In genomic region chr14:103533137-103533998, GRCh38 we compare ENCODE assay signal across 26 cellular contexts. TPM values are rescaled to one million over a fixed set of nuclear protein-coding genes. Genes with fewer than 3 reads are reported as not detected.
DNase-seq lines count a peak whose midpoint lies in the region; ATAC-seq and TF ChIP-seq lines count a peak whose summit lies in the region.
"Had no signal": no experiment of that assay in that cellular context is flagged by ENCODE, and none has a peak within 500 bp of the region (broad histone marks: within the 10 kb centered on the region; RNA-seq: fewer than 3 reads in every experiment).

No MANE protein-coding gene starts in this region.

- H3K27ac Mint-ChIP-seq in activated T-cell treated with anti-CD3 and anti-CD28 coated beads, Interleukin-2, amount 50 U/mL, for 72 hours = no peak overlapping the region
- no peak overlapping the region for H3K27ac Mint-ChIP-seq in CD8-positive, alpha-beta T cell
- H3K27ac Mint-ChIP-seq: activated CD4-positive, alpha-beta T cell treated with anti-CD3 and anti-CD28 coated beads for 36 hours; CD8-positive, alpha-beta memory T cell; immature natural killer cell; mesothelial cell of epicardium; naive thymus-derived CD8-positive, alpha-beta T cell; T-helper 17 cell had no signal

- H3K27ac ChIP-seq in heart left ventricle (peak overlapping the region in 3 of 12 donors; percentile 34 to 91 (median 34)), esophagus squamous epithelium (peak overlapping the region; percentile 58 to 81 (median 76))
- H3K27ac ChIP-seq in CD8-positive, alpha-beta T cell (ENCODE audit: low read depth, low read length) = no peak overlapping the region
- H3K27ac ChIP-seq: SK-N-MC had no signal

- H3K4me3 ChIP-seq in heart left ventricle = no peak overlapping the region
- H3K4me3 ChIP-seq in esophagus squamous epithelium = peak overlapping the region in 2 of 4 donors; percentile 13 to 28
- H3K4me3 ChIP-seq in foreskin fibroblast (ENCODE audit: low read depth in 1 of 2, low read length in 2 of 2) = no peak overlapping the region
- no peak overlapping the region for H3K4me3 ChIP-seq in CD8-positive, alpha-beta T cell (ENCODE audit: low read depth, low read length)
- H3K4me3 ChIP-seq: SK-N-MC, smooth muscle cell had no signal

- no peak for TF ChIP-seq CTCF in heart left ventricle (IDR thresholded peaks at IDR 0.05)
- TF ChIP-seq CTCF in esophagus squamous epithelium (IDR thresholded peaks at IDR 0.05) = no peak
- no peak for TF ChIP-seq CTCF in foreskin fibroblast (IDR thresholded peaks at IDR 0.05; ENCODE audit: low read depth, low read length)
- TF ChIP-seq CTCF in CD8-positive, alpha-beta T cell (IDR thresholded peaks at IDR 0.05) = no peak

- H3K9me3 Mint-ChIP-seq in activated T-cell treated with anti-CD3 and anti-CD28 coated beads, Interleukin-2, amount 50 U/mL, for 72 hours = no peaks in the 10 kb centered on the region
- H3K9me3 Mint-ChIP-seq in CD8-positive, alpha-beta T cell = no peaks in the 10 kb centered on the region
- H3K9me3 Mint-ChIP-seq: CD8-positive, alpha-beta memory T cell; immature natural killer cell; mesothelial cell of epicardium; naive thymus-derived CD8-positive, alpha-beta T cell had no signal

- intact Hi-C loops in Right ventricle myocardium superior (cut with DNase I) (no loop called here), heart left ventricle (cut with DNase I) (no loop called here), esophagus squamous epithelium (cut with DNase I) (no loop called here)
- intact Hi-C loops in CD8-positive, alpha-beta T cell (cut with DNase I, micrococcal nuclease) = no loop called here

- H3K27me3 ChIP-seq in heart left ventricle (no peaks in the 10 kb centered on the region), esophagus squamous epithelium (no peaks in the 10 kb centered on the region)
- H3K27me3 ChIP-seq in CD8-positive, alpha-beta T cell (ENCODE audit: insufficient read depth, low read length) = no peaks in the 10 kb centered on the region

- ATAC-seq in Right ventricle myocardium superior (ENCODE audit: poor library complexity) (no peak), heart left ventricle (no peak)
- no peak for ATAC-seq in activated T-cell treated with anti-CD3 and anti-CD28 coated beads, Interleukin-2, amount 50 U/mL, for 72 hours (replicated peaks in 1 of 2)
- no peak for ATAC-seq in CD8-positive, alpha-beta T cell
- ATAC-seq: activated CD4-positive, alpha-beta T cell treated with anti-CD3 and anti-CD28 coated beads for 36 hours; esophagus mucosa; left ventricle myocardium superior; naive thymus-derived CD8-positive, alpha-beta T cell; T-helper 17 cell had no signal

- peaks cover 0 to 3% of the 10 kb centered on the region in 2 donors for H3K36me3 Mint-ChIP-seq in activated T-cell treated with anti-CD3 and anti-CD28 coated beads, Interleukin-2, amount 50 U/mL, for 72 hours (ENCODE audit: insufficient read depth in 2 of 2)
- H3K36me3 Mint-ChIP-seq in CD8-positive, alpha-beta T cell = peaks cover 6% of the 10 kb centered on the region
- H3K36me3 Mint-ChIP-seq: immature natural killer cell, mesothelial cell of epicardium had no signal

- 63 to 85% (median 84%) methylated on average over 8 to 23 of the region's 23 CpGs for WGBS in heart left ventricle, 4 donors
- 82% methylated on average over 8 of the region's 23 CpGs; no CpG with 5 or more reads in 1 of the 2 donors for WGBS in esophagus squamous epithelium, 2 donors

- H3K4me3 Mint-ChIP-seq in activated T-cell treated with anti-CD3 and anti-CD28 coated beads, Interleukin-2, amount 50 U/mL, for 72 hours = no peak overlapping the region
- H3K4me3 Mint-ChIP-seq in CD8-positive, alpha-beta T cell = no peak overlapping the region
- H3K4me3 Mint-ChIP-seq: activated CD4-positive, alpha-beta T cell treated with anti-CD3 and anti-CD28 coated beads for 36 hours; CD8-positive, alpha-beta memory T cell; immature natural killer cell; mesothelial cell of epicardium; T-helper 17 cell had no signal

- peak; percentile 38 for DNase-seq in Right ventricle myocardium superior
- DNase-seq in heart left ventricle = no peak
- DNase-seq in esophagus squamous epithelium (lab: John Stamatoyannopoulos, UW) = no peak
- peak; percentile 16 for DNase-seq in retina
- no peak for DNase-seq in activated T-cell treated with anti-CD3 and anti-CD28 coated beads, Interleukin-2, amount 50 U/mL, for 72 hours
- DNase-seq in foreskin fibroblast = no peak
- DNase-seq in CD8-positive, alpha-beta T cell = no peak
- DNase-seq in effector CD4-positive, alpha-beta T cell = no peak
- DNase-seq: activated CD4-positive, alpha-beta T cell treated with anti-CD3 and anti-CD28 coated beads for 36 hours; activated CD8-positive, alpha-beta memory T cell treated with anti-CD3 and anti-CD28 coated beads for 24 hours; activated effector memory CD4-positive, alpha-beta T cell treated with anti-CD3 and anti-CD28 coated beads, Interleukin-2, amount 50 U/mL, for 16 hours; CD8-positive, alpha-beta memory T cell; DMS 273 treated with DMSO at 0.1 percent for 48 hours; GOT3; immature natural killer cell; left ventricle myocardium superior; naive thymus-derived CD8-positive, alpha-beta T cell; NCI-H146; NCI-H446 treated with DMSO at 0.1 percent for 48 hours; NCI-H82; stimulated activated CD4-positive, alpha-beta T cell treated with anti-CD3 and anti-CD28 coated beads, Interleukin-1b, Interleukin-23, amount 100 ng/mL, for 48 hours; T-helper 17 cell had no signal

- H3K27me3 Mint-ChIP-seq in activated T-cell treated with anti-CD3 and anti-CD28 coated beads, Interleukin-2, amount 50 U/mL, for 72 hours (ENCODE audit: low read depth) = no peaks in the 10 kb centered on the region
- no peaks in the 10 kb centered on the region for H3K27me3 Mint-ChIP-seq in CD8-positive, alpha-beta T cell (ENCODE audit: low read depth)
- H3K27me3 Mint-ChIP-seq: activated CD4-positive, alpha-beta T cell treated with anti-CD3 and anti-CD28 coated beads for 36 hours; T-helper 17 cell had no signal

- H3K9me3 ChIP-seq in heart left ventricle (no peaks in the 10 kb centered on the region), esophagus squamous epithelium (no peaks in the 10 kb centered on the region)
- no peaks in the 10 kb centered on the region for H3K9me3 ChIP-seq in CD8-positive, alpha-beta T cell (ENCODE audit: low read length)

- POLR2A ChIA-PET in CD8-positive, alpha-beta T cell (lab: Charles Lee) = interaction anchor here (0.6 kb wide), 1 partner anchor 1768 kb away, joined by 4 read pairs; no protein-coding TSS in a partner anchor

- H3K4me1 Mint-ChIP-seq in activated T-cell treated with anti-CD3 and anti-CD28 coated beads, Interleukin-2, amount 50 U/mL, for 72 hours (ENCODE audit: low read depth) = peaks cover 22% of the 10 kb centered on the region
- peaks cover 27% of the 10 kb centered on the region for H3K4me1 Mint-ChIP-seq in CD8-positive, alpha-beta T cell (ENCODE audit: low read depth)

- CTCF ChIA-PET in CD8-positive, alpha-beta T cell (lab: Charles Lee) = interaction anchor here (0.8 to 8.6 kb wide), 3 partner anchors 13 to 36 kb away, joined by 3 to 71 read pairs (median 4); no protein-coding TSS in a partner anchor

- peaks cover 3 to 33% (median 23%) of the 10 kb centered on the region in 12 donors for H3K4me1 ChIP-seq in heart left ventricle
- peaks cover 16 to 84% (median 35%) of the 10 kb centered on the region in 3 donors for H3K4me1 ChIP-seq in esophagus squamous epithelium
- peaks cover 28% of the 10 kb centered on the region for H3K4me1 ChIP-seq in CD8-positive, alpha-beta T cell (ENCODE audit: insufficient read depth, low read length)

- peaks cover 0 to 29% (median 4%) of the 10 kb centered on the region in 9 donors for H3K36me3 ChIP-seq in heart left ventricle
- peaks cover 0 to 58% (median 4%) of the 10 kb centered on the region in 3 donors for H3K36me3 ChIP-seq in esophagus squamous epithelium
- H3K36me3 ChIP-seq in CD8-positive, alpha-beta T cell (ENCODE audit: insufficient read depth, low read length) = no peaks in the 10 kb centered on the region

- TF ChIP-seq POLR2A in heart left ventricle (IDR thresholded peaks at IDR 0.05) = no peak
- TF ChIP-seq POLR2A in esophagus squamous epithelium (IDR thresholded peaks at IDR 0.05) = no peak

RNA-seq across cellular contexts. Expression of gene TRMT61A, which starts 4.4 kb away (rescaled TPM):
- total RNA-seq in Right ventricle myocardium superior = 5.0 TPM
- total RNA-seq in heart left ventricle = 1 to 10 TPM; 3.2 to 7.1 (median 5.1) TPM
- polyA plus RNA-seq in heart left ventricle = 10 to 100 TPM in 1 of 2 donors, 1 to 10 TPM in 1; 5.8 to 15.9 TPM
- total RNA-seq in esophagus squamous epithelium = 10 to 100 TPM in 2 of 4 donors, 1 to 10 TPM in 2; 7.7 to 20.6 (median 9.9) TPM
- total RNA-seq in activated T-cell treated with anti-CD3 and anti-CD28 coated beads, Interleukin-2, amount 50 U/mL, for 72 hours = 1 to 10 TPM; 6.3 to 8.4 TPM
- 10 to 100 TPM; 10.9 to 11.6 TPM for total RNA-seq in CD8-positive, alpha-beta T cell

RNA-seq across cellular contexts. Expression of gene CKB, which starts 10.7 kb away (rescaled TPM):
- total RNA-seq in Right ventricle myocardium superior (702 TPM), heart left ventricle (1,000 to 10,000 TPM in 2 of 9 donors, 100 to 1,000 TPM in 7; 203 to 1,105 (median 462) TPM), esophagus squamous epithelium (100 to 1,000 TPM in 1 of 4 donors, 10 to 100 TPM in 3; 27.2 to 204 (median 37.6) TPM)
- 1,000 to 10,000 TPM in 1 of 2 donors, 100 to 1,000 TPM in 1; 529 to 1,103 TPM for polyA plus RNA-seq in heart left ventricle
- 1 to 10 TPM; 7.0 to 9.5 TPM for total RNA-seq in activated T-cell treated with anti-CD3 and anti-CD28 coated beads, Interleukin-2, amount 50 U/mL, for 72 hours
- total RNA-seq in CD8-positive, alpha-beta T cell = 1 to 10 TPM; 6.5 TPM

RNA-seq across cellular contexts. Expression of gene BAG5, which starts 29.1 kb away (rescaled TPM):
- total RNA-seq in Right ventricle myocardium superior = 14.3 TPM
- 10 to 100 TPM; 15.0 to 22.8 (median 17.0) TPM for total RNA-seq in heart left ventricle
- 10 to 100 TPM in 1 of 2 donors, 1 to 10 TPM in 1; 4.8 to 19.1 TPM for polyA plus RNA-seq in heart left ventricle
- 10 to 100 TPM; 24.8 to 32.4 (median 28.5) TPM for total RNA-seq in esophagus squamous epithelium
- 10 to 100 TPM; 29.3 TPM for total RNA-seq in activated T-cell treated with anti-CD3 and anti-CD28 coated beads, Interleukin-2, amount 50 U/mL, for 72 hours
- total RNA-seq in CD8-positive, alpha-beta T cell = 10 to 100 TPM; 46.2 to 46.3 TPM

RNA-seq across cellular contexts. Expression of gene COA8, which starts 29.4 kb away (rescaled TPM):
- total RNA-seq in Right ventricle myocardium superior (60.6 TPM), heart left ventricle (10 to 100 TPM; 30.6 to 66.5 (median 41.9) TPM), esophagus squamous epithelium (10 to 100 TPM; 18.2 to 28.7 (median 22.7) TPM)
- polyA plus RNA-seq in heart left ventricle = 100 to 1,000 TPM in 1 of 2 donors, 10 to 100 TPM in 1; 47.5 to 109 TPM
- total RNA-seq in activated T-cell treated with anti-CD3 and anti-CD28 coated beads, Interleukin-2, amount 50 U/mL, for 72 hours = 10 to 100 TPM; 40.0 to 47.8 TPM
- 10 to 100 TPM; 11.6 to 13.4 TPM for total RNA-seq in CD8-positive, alpha-beta T cell

Comparison
In these comparisons a context has a peak if more than half of its experiments do, and no peak if none do; other contexts are left out.
1. DNase-seq: peak in Right ventricle myocardium superior (single experiment) and retina (single experiment); none in heart left ventricle (0 of 5), esophagus squamous epithelium (single experiment), activated T-cell treated with anti-CD3 and anti-CD28 coated beads, Interleukin-2, amount 50 U/mL, for 72 hours (0 of 2), foreskin fibroblast (0 of 2), CD8-positive, alpha-beta T cell (0 of 7) and effector CD4-positive, alpha-beta T cell (single experiment).